Comparison of ENCODE assay signal across 1 cellular context in the genomic region with DNA sequence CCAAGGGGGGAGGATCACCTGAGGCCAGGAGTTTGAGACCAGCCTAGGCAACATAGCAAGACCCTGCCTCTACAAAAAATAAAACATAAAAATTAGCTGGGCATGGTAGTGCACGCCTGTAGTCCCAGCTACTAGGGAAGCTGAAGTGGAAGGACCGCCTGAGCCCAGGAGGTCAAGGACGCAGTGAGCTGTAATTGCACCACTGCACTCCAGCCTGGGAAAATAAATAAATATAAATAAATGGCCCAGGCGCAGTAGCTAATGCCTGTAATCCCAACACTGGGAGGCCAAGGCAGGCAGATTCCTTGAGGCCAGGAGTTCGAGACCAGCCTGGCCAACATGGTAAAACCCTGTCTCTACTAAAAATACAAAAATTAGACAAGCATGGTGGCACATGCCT.
TF ChIP-seq lines count a peak whose summit lies in the region.
"Not testable (repeated sequence)": the region's sequence is repeated elsewhere in the genome, so short reads cannot be mapped to it uniquely, and the experiment has no call there.

No MANE protein-coding gene starts in this region.

TF ChIP-seq in HepG2, 621 proteins besides CTCF, POLR2A, EP300 and RAD21 (continued from another document):
- TF ChIP-seq, protein P1, sequence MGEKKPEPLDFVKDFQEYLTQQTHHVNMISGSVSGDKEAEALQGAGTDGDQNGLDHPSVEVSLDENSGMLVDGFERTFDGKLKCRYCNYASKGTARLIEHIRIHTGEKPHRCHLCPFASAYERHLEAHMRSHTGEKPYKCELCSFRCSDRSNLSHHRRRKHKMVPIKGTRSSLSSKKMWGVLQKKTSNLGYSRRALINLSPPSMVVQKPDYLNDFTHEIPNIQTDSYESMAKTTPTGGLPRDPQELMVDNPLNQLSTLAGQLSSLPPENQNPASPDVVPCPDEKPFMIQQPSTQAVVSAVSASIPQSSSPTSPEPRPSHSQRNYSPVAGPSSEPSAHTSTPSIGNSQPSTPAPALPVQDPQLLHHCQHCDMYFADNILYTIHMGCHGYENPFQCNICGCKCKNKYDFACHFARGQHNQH (CRISPR knock-in tag; IDR thresholded peaks at IDR 0.05): 0 out of 2 replicates have a peak, but pooled peaks have one; percentile 27
- TF ChIP-seq FOXP1, SOX6 (IDR thresholded peaks at IDR 0.05): not testable (repeated sequence)
- TF ChIP-seq FOXP1 (CRISPR knock-in tag; IDR thresholded peaks at IDR 0.05): peak; percentile 64; the same call in 1 of the 2 replicates
- TF ChIP-seq MIXL1 (CRISPR knock-in tag; IDR thresholded peaks at IDR 0.05): 0 out of 2 replicates have a peak, but pooled peaks have one; percentile 52
- TF ChIP-seq SOX6 (CRISPR knock-in tag; IDR thresholded peaks at IDR 0.05): peak; percentile 50
TF ChIP-seq in HepG2: peak in this region for 36; not testable (repeated sequence) for 585.
